Comparison of ENCODE assay signal across 8 cellular contexts in genomic region chr11:3164540-3165151, GRCh38. TPM values are rescaled to one million over a fixed set of nuclear protein-coding genes. Genes with fewer than 3 reads are reported as not detected.
A peak's percentile ranks its signal among the peaks of the same experiment; 100 is the strongest.
DNase-seq lines count a peak whose midpoint lies in the region; ATAC-seq and TF ChIP-seq lines count a peak whose summit lies in the region.

No MANE protein-coding gene starts in this region.

- no peaks in the 10 kb centered on the region for H4K20me1 ChIP-seq in HCT116 (ENCODE audit: insufficient read depth)

- no peaks in the 10 kb centered on the region for H3K36me3 ChIP-seq in HCT116 (ENCODE audit: control insufficient read depth in 1 of 2, insufficient read depth in 2 of 2, low read length in 2 of 2)
- no peaks in the 10 kb centered on the region for H3K36me3 ChIP-seq in adipocyte (ENCODE audit: control insufficient read depth, insufficient read depth, low read length, severe bottlenecking)
- no peaks in the 10 kb centered on the region for H3K36me3 ChIP-seq in iPS DF 6.9 (ENCODE audit: control insufficient read depth, insufficient read depth, low read length)
- H3K36me3 ChIP-seq in skeletal muscle satellite cell (ENCODE audit: insufficient read depth, low read length), result no peaks in the 10 kb centered on the region

- H3K27ac ChIP-seq in HCT116 (ENCODE audit: low read depth, low read length) (peak overlapping the region; percentile 52; the same call in 1 of the 2 replicates), iPS DF 6.9 (ENCODE audit: low read length) (no peak overlapping the region)

- no peak for DNase-seq in HCT116 (ENCODE audit: low read depth, low spot score)
- no peak for DNase-seq in adipocyte (ENCODE audit: low read depth)
- DNase-seq in iPS DF 6.9 (ENCODE audit: low read depth, low spot score), result no peak
- no peak for DNase-seq in NCI-H2196 (lab: John Stamatoyannopoulos, UW; ENCODE audit: unreplicated experiment)
- DNase-seq in stimulated activated CD4-positive, alpha-beta T cell treated with anti-CD3 and anti-CD28 coated beads, Interleukin-15, amount 100 ng/mL, for 24 hours, result no peak
- no peak for DNase-seq in NCI-H128 (lab: John Stamatoyannopoulos, UW; ENCODE audit: unreplicated experiment)

- CTCF ChIA-PET in HCT116 (lab: Charles Lee), result no interaction called here

- peaks cover 45% of the 10 kb centered on the region; the same call in 1 of the 2 replicates for H3K79me2 ChIP-seq in HCT116 (ENCODE audit: insufficient read depth, low read length)

- H2AFZ ChIP-seq in HCT116 (ENCODE audit: low read depth, low read length, poor library complexity, severe bottlenecking), result no peak overlapping the region

- H3K4me3 ChIP-seq in HCT116 (replicated peaks in 1 of 2; ENCODE audit: low read depth in 1 of 2, low read length in 2 of 2) (peak overlapping the region; percentile 74 to 82), adipocyte (ENCODE audit: low read length) (peak overlapping the region; percentile 94), iPS DF 6.9 (ENCODE audit: low read length) (peak overlapping the region; percentile 72; the same call in 1 of the 2 replicates), skeletal muscle satellite cell (ENCODE audit: low read length) (peak overlapping the region; percentile 92)

- TF ChIP-seq POLR2A in HCT116 (IDR thresholded peaks at IDR 0.05; ENCODE audit: borderline replicate concordance, extremely low read depth, insufficient read depth, insufficient read length), result no peak

- no TSS peak for BruUV-seq in HCT116 (replicated peaks; lab: Mats Ljungman, UMichigan)

- ATAC-seq in HCT116, result peak; percentile 39
- ATAC-seq in GM21360 (IDR thresholded peaks at IDR 0.05; ENCODE audit: unreplicated experiment), result no peak

- no peak for TF ChIP-seq CTCF in HCT116 (IDR thresholded peaks at IDR 0.05 in 2 of 3, conservative IDR thresholded peaks at IDR 0.05 in 1 of 3; ENCODE audit: borderline replicate concordance in 1 of 3, insufficient read depth in 1 of 3, low read depth in 2 of 3, low read length in 2 of 3)

- TF ChIP-seq RAD21 in HCT116 (IDR thresholded peaks at IDR 0.05; ENCODE audit: low read depth), result no peak

- POLR2A ChIA-PET in HCT116 (lab: Charles Lee), result no interaction called here

- H3K9me2 ChIP-seq in HCT116 (ENCODE audit: insufficient read depth), result no peaks in the 10 kb centered on the region

- H3K9me3 ChIP-seq in HCT116 (ENCODE audit: control insufficient read depth in 1 of 2, insufficient read depth in 1 of 2, low read depth in 1 of 2, low read length in 2 of 2) (no peaks in the 10 kb centered on the region), adipocyte (ENCODE audit: control insufficient read depth, low read length) (no peaks in the 10 kb centered on the region), iPS DF 6.9 (ENCODE audit: control insufficient read depth, insufficient read depth, low read length) (no peaks in the 10 kb centered on the region), skeletal muscle satellite cell (replicated peaks; ENCODE audit: low read length) (no peaks in the 10 kb centered on the region)

- H3K4me1 ChIP-seq in HCT116 (ENCODE audit: control insufficient read depth in 1 of 2, insufficient read depth in 2 of 2, low read length in 2 of 2), result peaks cover 14 to 42% of the 10 kb centered on the region in 2 experiments; a peak in 3 of 4 replicates
- peaks cover 45% of the 10 kb centered on the region for H3K4me1 ChIP-seq in adipocyte (ENCODE audit: control insufficient read depth, insufficient read depth, low read length)
- peaks cover 19% of the 10 kb centered on the region for H3K4me1 ChIP-seq in iPS DF 6.9 (ENCODE audit: control insufficient read depth, insufficient read depth, low read length)
- H3K4me1 ChIP-seq in skeletal muscle satellite cell (ENCODE audit: control insufficient read depth, insufficient read depth, low read length), result peaks cover 50% of the 10 kb centered on the region

- H3K9ac ChIP-seq in HCT116 (ENCODE audit: low read length), result peak overlapping the region; percentile 76
- H3K9ac ChIP-seq in adipocyte (ENCODE audit: low read length), result peak overlapping the region; percentile 91
- H3K9ac ChIP-seq in skeletal muscle satellite cell (ENCODE audit: low read depth, low read length), result peak overlapping the region; percentile 82

- no peaks in the 10 kb centered on the region for H3K27me3 ChIP-seq in HCT116 (ENCODE audit: insufficient read depth, low read length)
- no peaks in the 10 kb centered on the region for H3K27me3 ChIP-seq in adipocyte (replicated peaks; ENCODE audit: control insufficient read depth, insufficient read depth, low read length)
- peaks cover 7% of the 10 kb centered on the region; the same call in 1 of the 2 replicates for H3K27me3 ChIP-seq in iPS DF 6.9 (ENCODE audit: control insufficient read depth, insufficient read depth, low read length)
- H3K27me3 ChIP-seq in skeletal muscle satellite cell (ENCODE audit: control insufficient read depth, insufficient read depth, low read length), result no peaks in the 10 kb centered on the region

- intact Hi-C loops in HCT116 (cut with micrococcal nuclease), result no loop called here

- WGBS in iPS DF 6.9 (ENCODE audit: insufficient coverage, insufficient read length), result no CpG with 5 or more reads among the region's 46 CpGs

- peak overlapping the region; percentile 95 for H3K4me2 ChIP-seq in HCT116 (ENCODE audit: low read length)
- H3K4me2 ChIP-seq in skeletal muscle satellite cell (ENCODE audit: low read length), result peak overlapping the region; percentile 97

- RAD21 ChIA-PET in HCT116 (lab: Charles Lee; ENCODE audit: low non-redundant PET in 1 of 2, low total read pairs in 2 of 2, uncharacterized antibody in 2 of 2, unreplicated experiment in 2 of 2), result no interaction called here

TF ChIP-seq in HCT116, 20 proteins besides CTCF, POLR2A, EP300 and RAD21:
- TF ChIP-seq SRF (IDR thresholded peaks at IDR 0.05; ENCODE audit: low read depth) (no peak), SP1 (IDR thresholded peaks at IDR 0.05; ENCODE audit: low read depth) (no peak), MAX (IDR thresholded peaks at IDR 0.05) (no peak), EZH2phosphoT487 (IDR thresholded peaks at IDR 0.05; ENCODE audit: borderline replicate concordance) (no peak), CEBPB (IDR thresholded peaks at IDR 0.05; ENCODE audit: low read depth) (no peak), ZNF274 (IDR thresholded peaks at IDR 0.05; ENCODE audit: low read depth, low read length) (no peak), JUND (IDR thresholded peaks at IDR 0.05) (no peak), POLR2AphosphoS5 (IDR thresholded peaks at IDR 0.05; ENCODE audit: low read depth, low read length) (no peak), EGR1 (IDR thresholded peaks at IDR 0.05; ENCODE audit: low read depth) (no peak), ZFX (IDR thresholded peaks at IDR 0.05) (no peak), CBX3 (IDR thresholded peaks at IDR 0.05; ENCODE audit: low read depth) (no peak), FOSL1 (IDR thresholded peaks at IDR 0.05; ENCODE audit: low read depth) (no peak), ZBTB33 (IDR thresholded peaks at IDR 0.05; ENCODE audit: extremely low read depth, insufficient replicate concordance, low read length) (no peak), EZH2 (IDR thresholded peaks at IDR 0.05) (no peak), YY1 (IDR thresholded peaks at IDR 0.05; ENCODE audit: extremely low read depth, insufficient replicate concordance, low read depth, low read length) (no peak), TCF7L2 (IDR thresholded peaks at IDR 0.05; ENCODE audit: borderline replicate concordance, extremely low read depth, insufficient read depth, insufficient read length) (no peak)
TF ChIP-seq in HCT116: peak in this region for 0.

RNA-seq across cellular contexts. Expression of gene OSBPL5, which starts 0.5 kb away (rescaled TPM):
- 44.2 TPM for total RNA-seq in HCT116 (2021; ENCODE audit: unreplicated experiment)
- polyA plus RNA-seq in HCT116 (2012), result 30.9 and 34.3 TPM in 2 replicates
- 35.0 and 37.1 TPM in 2 replicates for total RNA-seq in skeletal muscle satellite cell (2012; rRNA removed)

RNA-seq across cellular contexts. Expression of gene MRGPRG, which starts 54.0 kb away (rescaled TPM):
- total RNA-seq in HCT116 (2021; ENCODE audit: unreplicated experiment), result not detected
- not detected in 2 replicates for polyA plus RNA-seq in HCT116 (2012)
- total RNA-seq in skeletal muscle satellite cell (2012; rRNA removed), result not detected in 2 replicates
